20 cellular contexts compared by ENCODE assay signal in genomic region chr4:13322681-13323101, GRCh38.
DNase-seq lines count a peak whose midpoint lies in the region; TF ChIP-seq lines count a peak whose summit lies in the region.
"Had no signal": no experiment of that assay in that cellular context is flagged by ENCODE, and none has a peak within 500 bp of the region (broad histone marks: within the 10 kb centered on the region; RNA-seq: fewer than 3 reads in every experiment).

No MANE protein-coding gene starts in this region.

- no peak for TF ChIP-seq CTCF in AG04450 (IDR thresholded peaks at IDR 0.05; ENCODE audit: low read depth, low read length)
- no peak for TF ChIP-seq CTCF in HFFc6 (IDR thresholded peaks at IDR 0.05)
- TF ChIP-seq CTCF in vagina (IDR thresholded peaks at IDR 0.05) = no peak

- POLR2A ChIA-PET in AG04450 (lab: Yijun Ruan, JAX) = no interaction called here

- no peaks in the 10 kb centered on the region for H3K9me3 ChIP-seq in AG04450 (ENCODE audit: control insufficient read depth, insufficient read depth, low read length)
- H3K9me3 ChIP-seq in vagina = no peaks in the 10 kb centered on the region
- H3K9me3 ChIP-seq: A549, Caco-2 had no signal

- DNase-seq in AG04450 (ENCODE audit: low read depth, low spot score) (peak; percentile 36), HFFc6 (peak; percentile 92), astrocyte of the hippocampus (ENCODE audit: low read depth, low spot score) (peak; percentile 85), glomerular visceral epithelial cell (ENCODE audit: extremely low spot score) (peak; percentile 26), vagina (ENCODE audit: extremely low spot score in 2 of 2) (no peak), NCI-H1694 treated with DMSO at 0.1 percent for 48 hours (lab: John Stamatoyannopoulos, UW) (no peak), NK-92 (lab: John Stamatoyannopoulos, UW; ENCODE audit: unreplicated experiment) (no peak)
- no peak for DNase-seq in activated CD4-positive, alpha-beta T cell treated with anti-CD3 and anti-CD28 coated beads, Interleukin-2, amount 50 U/mL, for 1 hour
- DNase-seq: activated CD4-positive, alpha-beta memory T cell treated with anti-CD3 and anti-CD28 coated beads for 36 hours; amniotic stem cell; Caco-2; cortex of kidney; erythroblast; left lung; NCI-H146; NCI-H510A treated with DMSO at 0.1 percent for 48 hours; stimulated activated naive CD4-positive, alpha-beta T cell treated with Interleukin-2 at 50 U/mL for 16 hours had no signal

- H3K27ac ChIP-seq in AG04450 (ENCODE audit: low read depth, low read length) (no peak overlapping the region), vagina (no peak overlapping the region)
- H3K27ac ChIP-seq: A549, KMS-11, left lung, parathyroid adenoma had no signal

- H3K27me3 ChIP-seq in AG04450 (ENCODE audit: control insufficient read depth, insufficient read depth, low read length) (no peaks in the 10 kb centered on the region), vagina (no peaks in the 10 kb centered on the region)
- H3K27me3 ChIP-seq: left lung had no signal

- peaks cover 21% of the 10 kb centered on the region for H3K4me1 Mint-ChIP-seq in HFFc6 (ENCODE audit: low read depth)

- intact Hi-C loops in vagina (cut with DNase I) = no loop called here

- no peak overlapping the region for H3K4me3 Mint-ChIP-seq in HFFc6
- H3K4me3 Mint-ChIP-seq: activated CD4-positive, alpha-beta memory T cell treated with anti-CD3 and anti-CD28 coated beads for 36 hours had no signal

- no peaks in the 10 kb centered on the region for H3K9me3 Mint-ChIP-seq in HFFc6

- H3K27ac Mint-ChIP-seq in HFFc6 = peak overlapping the region; percentile 66
- H3K27ac Mint-ChIP-seq: activated CD4-positive, alpha-beta memory T cell treated with anti-CD3 and anti-CD28 coated beads for 36 hours had no signal

- H3K36me3 Mint-ChIP-seq in HFFc6 (ENCODE audit: low read depth) = peaks cover 7% of the 10 kb centered on the region; the same call in 1 of the 2 replicates

- no peak for TF ChIP-seq POLR2A in vagina (IDR thresholded peaks at IDR 0.05)

- H3K36me3 ChIP-seq in vagina = no peaks in the 10 kb centered on the region

- H3K4me3 ChIP-seq in AG04450 (ENCODE audit: low read depth, low read length) = no peak overlapping the region
- H3K4me3 ChIP-seq in vagina = no peak overlapping the region
- H3K4me3 ChIP-seq: A549, left lung had no signal

- no peaks in the 10 kb centered on the region for H3K4me1 ChIP-seq in vagina
- H3K4me1 ChIP-seq: A549, Caco-2, left lung, parathyroid adenoma had no signal

- CTCF ChIA-PET in AG04450 (lab: Charles Lee) = no interaction called here

- H3K27me3 Mint-ChIP-seq in HFFc6 (ENCODE audit: insufficient read depth) = no peaks in the 10 kb centered on the region; the same call in 1 of the 2 replicates
- H3K27me3 Mint-ChIP-seq: activated CD4-positive, alpha-beta memory T cell treated with anti-CD3 and anti-CD28 coated beads for 36 hours had no signal

Comparison
In these comparisons a context has a peak if more than half of its experiments do, and no peak if none do; other contexts are left out.
1. DNase-seq: peak in AG04450 (single experiment), HFFc6 (single experiment), astrocyte of the hippocampus (single experiment) and glomerular visceral epithelial cell (single experiment); none in activated CD4-positive, alpha-beta T cell treated with anti-CD3 and anti-CD28 coated beads, Interleukin-2, amount 50 U/mL, for 1 hour (single experiment), vagina (0 of 2), NCI-H1694 treated with DMSO at 0.1 percent for 48 hours (single experiment) and NK-92 (single experiment).